Comparison of ENCODE assay signal across 8 cellular contexts in genomic region chr6:26233608-26234420, GRCh38.
DNase-seq lines count a peak whose midpoint lies in the region; ATAC-seq and TF ChIP-seq lines count a peak whose summit lies in the region.

No MANE protein-coding gene starts in this region.

- H3K27ac ChIP-seq in neuronal stem cell (replicated peaks; ENCODE audit: low read length) (peak overlapping the region; percentile 74), urinary bladder (ENCODE audit: low read depth) (no peak overlapping the region)

- peak overlapping the region; percentile 86 for H2AFZ ChIP-seq in neuronal stem cell (ENCODE audit: low read length)

- no peak overlapping the region for H2BK120ac ChIP-seq in neuronal stem cell (ENCODE audit: low read depth, low read length)

- H3K23ac ChIP-seq in neuronal stem cell (ENCODE audit: low read depth, low read length, poor library complexity), result peak overlapping the region; percentile 98

- H3K18ac ChIP-seq in neuronal stem cell (ENCODE audit: low read length), result peak overlapping the region; percentile 66

- no peak for TF ChIP-seq CTCF in fibroblast of villous mesenchyme (IDR thresholded peaks at IDR 0.05; ENCODE audit: insufficient read depth, low read depth, low read length)

- no peak overlapping the region for H3K14ac ChIP-seq in neuronal stem cell (ENCODE audit: low read length)

- H3K4me1 ChIP-seq in NT2/D1 (ENCODE audit: insufficient read depth, insufficient read length), result no peaks in the 10 kb centered on the region
- H3K4me1 ChIP-seq in neuronal stem cell (ENCODE audit: control insufficient read depth in 2 of 2, insufficient read depth in 1 of 2, low read depth in 1 of 2, low read length in 2 of 2), result peaks cover 0 to 7% of the 10 kb centered on the region in 2 donors
- H3K4me1 ChIP-seq in urinary bladder (ENCODE audit: insufficient read depth), result no peaks in the 10 kb centered on the region

- peak; percentile 40 for ATAC-seq in HG02798 (IDR thresholded peaks at IDR 0.05; ENCODE audit: poor library complexity, unreplicated experiment)

- peak overlapping the region; percentile 59 for H3K4me2 ChIP-seq in neuronal stem cell (ENCODE audit: insufficient read depth, low read length, poor library complexity, severe bottlenecking)

- no peak overlapping the region for H2AK5ac ChIP-seq in neuronal stem cell (ENCODE audit: low read depth, low read length)

- H2BK12ac ChIP-seq in neuronal stem cell (ENCODE audit: low read length), result no peak overlapping the region

- H3K4me3 ChIP-seq in NT2/D1 (ENCODE audit: insufficient read length, low read depth), result peak overlapping the region; percentile 61
- H3K4me3 ChIP-seq in fibroblast of villous mesenchyme (ENCODE audit: low read depth, low read length), result peak overlapping the region; percentile 61
- peak overlapping the region; percentile 57 to 80 for H3K4me3 ChIP-seq in neuronal stem cell (ENCODE audit: low read length in 2 of 2)
- H3K4me3 ChIP-seq in urinary bladder (ENCODE audit: low read depth, low read length), result peak overlapping the region; percentile 32

- H3K4ac ChIP-seq in neuronal stem cell (ENCODE audit: low read length), result no peak overlapping the region

- H2BK5ac ChIP-seq in neuronal stem cell (ENCODE audit: low read length), result no peak overlapping the region

- no peak overlapping the region for H4K91ac ChIP-seq in neuronal stem cell (ENCODE audit: low read depth, low read length, poor library complexity)

- no peak overlapping the region for H4K8ac ChIP-seq in neuronal stem cell (ENCODE audit: low read depth, low read length)

- peak; percentile 99 for TF ChIP-seq POLR2A in GM15510 (IDR thresholded peaks at IDR 0.05; ENCODE audit: borderline replicate concordance, extremely low read depth, insufficient read length)

- no peaks in the 10 kb centered on the region for H3K79me1 ChIP-seq in neuronal stem cell (ENCODE audit: low read depth, low read length)

- no peaks in the 10 kb centered on the region for H3K27me3 ChIP-seq in NT2/D1 (ENCODE audit: insufficient read depth, insufficient read length)
- H3K27me3 ChIP-seq in neuronal stem cell (ENCODE audit: control insufficient read depth in 3 of 3, insufficient read depth in 3 of 3, low read depth in 1 of 3, low read length in 3 of 3), result no peaks in the 10 kb centered on the region

- no peak overlapping the region for H2BK15ac ChIP-seq in neuronal stem cell (ENCODE audit: low read length)

- WGBS in neuronal stem cell (ENCODE audit: extremely low coverage in 2 of 2, insufficient read length in 2 of 2, insufficient replicate concordance in 1 of 2), 2 donors, result no CpG with 5 or more reads among the region's 34 CpGs
- WGBS in urinary bladder, result under 1% methylated on average over 34 of the region's 34 CpGs

- H3K9ac ChIP-seq in NT2/D1 (ENCODE audit: insufficient read length, low read depth), result peak overlapping the region; percentile 83
- peak overlapping the region; percentile 56 for H3K9ac ChIP-seq in neuronal stem cell (ENCODE audit: low read depth, low read length, poor library complexity)

- DNase-seq in NT2/D1 (ENCODE audit: low read depth, low spot score) (no peak), activated T-helper 1 cell treated with Interleukin-2 at 50 U/mL for 16 hours (ENCODE audit: low read depth) (peak; percentile 58), fibroblast of villous mesenchyme (ENCODE audit: low read depth) (peak; percentile 70), neuronal stem cell (ENCODE audit: low spot score) (no peak), NCI-H1930 (lab: John Stamatoyannopoulos, UW) (no peak)

- H3K9me3 ChIP-seq in NT2/D1 (ENCODE audit: insufficient read depth, low read length), result no peaks in the 10 kb centered on the region
- no peaks in the 10 kb centered on the region for H3K9me3 ChIP-seq in neuronal stem cell (replicated peaks in 1 of 2; ENCODE audit: control insufficient read depth in 2 of 2, insufficient read depth in 1 of 2, low read depth in 1 of 2, low read length in 2 of 2)

- H3K36me3 ChIP-seq in NT2/D1 (ENCODE audit: insufficient read depth, insufficient read length, low read length) (no peaks in the 10 kb centered on the region), neuronal stem cell (replicated peaks in 1 of 2; ENCODE audit: control insufficient read depth in 2 of 2, insufficient read depth in 2 of 2, low read length in 2 of 2) (no peaks in the 10 kb centered on the region), urinary bladder (ENCODE audit: insufficient read depth) (no peaks in the 10 kb centered on the region)

Comparison
In these comparisons a context has a peak if more than half of its experiments do, and no peak if none do; other contexts are left out.
1. DNase-seq: peak in activated T-helper 1 cell treated with Interleukin-2 at 50 U/mL for 16 hours (single experiment) and fibroblast of villous mesenchyme (single experiment); none in NT2/D1 (single experiment), neuronal stem cell (single experiment) and NCI-H1930 (0 of 2).
2. Peak in every context shown above with its lines, with median percentiles within 50 percentile points of each other: H3K4me3 ChIP-seq.